In the genomic region with DNA sequence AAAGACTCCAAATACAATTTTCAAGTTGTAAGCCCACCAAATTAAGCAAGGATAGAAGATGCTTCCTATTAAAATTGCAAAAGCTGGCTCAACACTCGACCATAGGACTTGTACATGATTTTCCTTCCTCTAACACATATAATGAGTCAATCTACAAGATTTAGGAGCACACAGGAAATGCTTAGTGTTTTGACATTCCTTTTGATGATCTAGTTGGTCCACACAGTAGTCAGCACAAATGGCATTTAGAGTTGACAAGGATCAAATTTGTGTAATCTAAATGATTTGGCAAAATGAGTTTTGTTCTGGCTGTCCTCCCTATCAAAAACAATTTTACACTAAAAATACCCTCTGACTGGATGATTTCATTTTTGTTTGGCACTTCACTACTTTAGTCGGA, we compare ENCODE assay signal across 15 cellular contexts.
A peak's percentile ranks its signal among the peaks of the same experiment; 100 is the strongest.
DNase-seq lines count a peak whose midpoint lies in the region; ATAC-seq, FAIRE-seq and TF ChIP-seq lines count a peak whose summit lies in the region.
"Had no signal": no experiment of that assay in that cellular context is flagged by ENCODE, and none has a peak within 500 bp of the region (broad histone marks: within the 10 kb centered on the region; RNA-seq: fewer than 3 reads in every experiment).

No MANE protein-coding gene starts in this region.

- no peaks in the 10 kb centered on the region for H3K27me3 ChIP-seq in naive thymus-derived CD4-positive, alpha-beta T cell (ENCODE audit: control insufficient read depth in 2 of 2, insufficient read depth in 2 of 2, low read length in 2 of 2)
- H3K27me3 ChIP-seq: esophagus squamous epithelium had no signal

- peak; percentile 87 for DNase-seq in EH (ENCODE audit: low read depth)
- peak; percentile 33 for DNase-seq in RCC 7860 (ENCODE audit: low spot score)
- DNase-seq in epithelial cell of esophagus (ENCODE audit: low read depth) = peak; percentile 70
- DNase-seq in non-pigmented ciliary epithelial cell (ENCODE audit: low read depth) = peak; percentile 61
- no peak for DNase-seq in progenitor cell of endocrine pancreas (ENCODE audit: low spot score, unreplicated experiment)
- DNase-seq in NCI-H524 (lab: John Stamatoyannopoulos, UW) = no peak
- DNase-seq in COR-L47 (lab: John Stamatoyannopoulos, UW) = no peak
- no peak for DNase-seq in naive thymus-derived CD4-positive, alpha-beta T cell
- DNase-seq: activated CD8-positive, alpha-beta T cell treated with anti-CD3 and anti-CD28 coated beads for 36 hours; activated gamma-delta T cell; CD4-positive, CD25-positive, alpha-beta regulatory T cell; esophagus squamous epithelium; islet precursor cell; MV-4-11 had no signal

- H3K4me3 ChIP-seq in epithelial cell of esophagus (ENCODE audit: low read length) = no peak overlapping the region
- no peak overlapping the region for H3K4me3 ChIP-seq in naive thymus-derived CD4-positive, alpha-beta T cell (ENCODE audit: low read length)
- H3K4me3 ChIP-seq: esophagus squamous epithelium had no signal

- no peak for TF ChIP-seq CTCF in epithelial cell of esophagus (IDR thresholded peaks at IDR 0.05; ENCODE audit: insufficient read depth, low read depth, low read length, missing control alignments)
- TF ChIP-seq CTCF in progenitor cell of endocrine pancreas (IDR thresholded peaks at IDR 0.05; ENCODE audit: unreplicated experiment) = no peak

- no peaks in the 10 kb centered on the region for H3K4me1 ChIP-seq in naive thymus-derived CD4-positive, alpha-beta T cell (ENCODE audit: control insufficient read depth in 2 of 2, insufficient read depth in 2 of 2, low read length in 2 of 2)
- H3K4me1 ChIP-seq: esophagus squamous epithelium had no signal

- H3K9me3 ChIP-seq in naive thymus-derived CD4-positive, alpha-beta T cell (ENCODE audit: control insufficient read depth in 2 of 3, low read length in 3 of 3) = no peaks in the 10 kb centered on the region
- H3K9me3 ChIP-seq: esophagus squamous epithelium had no signal

- no peak overlapping the region for H3K27ac ChIP-seq in naive thymus-derived CD4-positive, alpha-beta T cell (ENCODE audit: low read depth, low read length)
- H3K27ac ChIP-seq: esophagus squamous epithelium had no signal

- H3K4me3 Mint-ChIP-seq in progenitor cell of endocrine pancreas (ENCODE audit: low read depth) = no peak overlapping the region
- H3K4me3 Mint-ChIP-seq in naive thymus-derived CD4-positive, alpha-beta T cell = no peak overlapping the region
- H3K4me3 Mint-ChIP-seq: activated CD8-positive, alpha-beta T cell treated with anti-CD3 and anti-CD28 coated beads for 36 hours; CD4-positive, CD25-positive, alpha-beta regulatory T cell had no signal

- H3K27me3 Mint-ChIP-seq in progenitor cell of endocrine pancreas = no peaks in the 10 kb centered on the region
- H3K27me3 Mint-ChIP-seq in naive thymus-derived CD4-positive, alpha-beta T cell = no peaks in the 10 kb centered on the region
- H3K27me3 Mint-ChIP-seq: activated CD8-positive, alpha-beta T cell treated with anti-CD3 and anti-CD28 coated beads for 36 hours; CD4-positive, CD25-positive, alpha-beta regulatory T cell had no signal

- H3K4me1 Mint-ChIP-seq in progenitor cell of endocrine pancreas (ENCODE audit: low read depth) = peaks cover 4% of the 10 kb centered on the region
- no peaks in the 10 kb centered on the region for H3K4me1 Mint-ChIP-seq in naive thymus-derived CD4-positive, alpha-beta T cell
- H3K4me1 Mint-ChIP-seq: CD4-positive, CD25-positive, alpha-beta regulatory T cell had no signal

- no peak for ATAC-seq in naive thymus-derived CD4-positive, alpha-beta T cell
- ATAC-seq: activated CD8-positive, alpha-beta T cell treated with anti-CD3 and anti-CD28 coated beads for 36 hours; HCT116 had no signal

- FAIRE-seq in RCC 7860 (lab: Jason Lieb, UNC) = no peak

- H3K27ac Mint-ChIP-seq in progenitor cell of endocrine pancreas = no peak overlapping the region
- H3K27ac Mint-ChIP-seq in naive thymus-derived CD4-positive, alpha-beta T cell = no peak overlapping the region
- H3K27ac Mint-ChIP-seq: activated CD8-positive, alpha-beta T cell treated with anti-CD3 and anti-CD28 coated beads for 36 hours; CD4-positive, CD25-positive, alpha-beta regulatory T cell had no signal

- peaks cover 2% of the 10 kb centered on the region for H3K9me3 Mint-ChIP-seq in progenitor cell of endocrine pancreas (ENCODE audit: low read depth)
- H3K9me3 Mint-ChIP-seq in naive thymus-derived CD4-positive, alpha-beta T cell = peaks cover 0 to 4% (median 0%) of the 10 kb centered on the region in 11 donors
- H3K9me3 Mint-ChIP-seq: activated CD8-positive, alpha-beta T cell treated with anti-CD3 and anti-CD28 coated beads for 36 hours had no signal

- H3K36me3 Mint-ChIP-seq in progenitor cell of endocrine pancreas (ENCODE audit: insufficient read depth) = no peaks in the 10 kb centered on the region
- H3K36me3 Mint-ChIP-seq in naive thymus-derived CD4-positive, alpha-beta T cell = peaks cover 0 to 2% (median 0%) of the 10 kb centered on the region in 5 donors
- H3K36me3 Mint-ChIP-seq: CD4-positive, CD25-positive, alpha-beta regulatory T cell had no signal

- CTCF ChIA-PET in naive thymus-derived CD4-positive, alpha-beta T cell (lab: Charles Lee) = interaction anchor here (0.5 kb wide), 1 partner anchor 1608 kb away, joined by 3 read pairs; no protein-coding TSS in a partner anchor

- H3K36me3 ChIP-seq in naive thymus-derived CD4-positive, alpha-beta T cell (ENCODE audit: control insufficient read depth in 2 of 3, insufficient read depth in 3 of 3, low read length in 3 of 3) = no peaks in the 10 kb centered on the region
- H3K36me3 ChIP-seq: esophagus squamous epithelium had no signal

- intact Hi-C loops in naive thymus-derived CD4-positive, alpha-beta T cell (cut with micrococcal nuclease) = no loop called here

- POLR2A ChIA-PET in naive thymus-derived CD4-positive, alpha-beta T cell (lab: Charles Lee) = no interaction called here

Comparison
In these comparisons a context has a peak if more than half of its experiments do, and no peak if none do; other contexts are left out.
1. DNase-seq: peak in EH (single experiment), RCC 7860 (single experiment), epithelial cell of esophagus (single experiment) and non-pigmented ciliary epithelial cell (single experiment); none in progenitor cell of endocrine pancreas (single experiment), NCI-H524 (0 of 2), COR-L47 (single experiment) and naive thymus-derived CD4-positive, alpha-beta T cell (0 of 9).